8 cellular contexts compared by ENCODE assay signal in the genomic region with DNA sequence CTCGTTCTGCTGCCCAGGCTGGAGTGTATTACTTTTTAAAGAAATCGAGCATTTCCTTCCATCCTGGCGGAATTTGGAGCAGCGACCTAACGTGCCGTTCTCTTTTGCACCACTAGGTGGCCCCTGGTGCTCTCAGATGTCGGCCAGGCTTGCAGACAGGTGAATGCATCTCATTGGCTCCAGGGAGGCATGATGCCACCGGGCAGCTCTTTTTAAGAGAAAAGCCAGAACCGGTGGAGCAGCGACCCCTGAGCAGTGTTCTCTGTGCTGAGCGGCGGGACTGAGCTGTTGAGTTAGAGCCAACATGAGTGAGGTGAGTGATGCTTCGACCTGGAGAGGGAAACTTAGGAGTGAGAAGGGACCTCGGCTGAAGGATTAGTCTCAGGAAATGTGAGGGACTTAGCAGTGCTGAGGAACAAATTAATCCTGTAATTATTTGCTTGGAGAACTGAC. TPM values are rescaled to one million over a fixed set of nuclear protein-coding genes. Genes with fewer than 3 reads are reported as not detected.
DNase-seq lines count a peak whose midpoint lies in the region; ATAC-seq, FAIRE-seq and TF ChIP-seq lines count a peak whose summit lies in the region.

A gene (plus strand): TSS at position 241 of the 453 bp plus-strand sequence. CDS start 64 bp downstream, at position 305.

- TF ChIP-seq CTCF in H1 (IDR thresholded peaks at IDR 0.05; ENCODE audit: control extremely low read depth in 1 of 3, insufficient read depth in 1 of 3, low read depth in 1 of 3, low read length in 3 of 3), result peak; percentile 87 to 97 (median 87)

- WGBS in H1 (ENCODE audit: extremely low coverage in 1 of 2, insufficient coverage in 1 of 2, insufficient read length in 1 of 2, insufficient replicate concordance in 2 of 2, low coverage in 1 of 2, low lambda C conversion rate in 2 of 2, missing lambda C conversion rate in 1 of 2), 2 experiments, result 18% methylated on average over 14 of the region's 14 CpGs; no CpG with 5 or more reads in 1 of the 2 experiments
- WGBS in mesendoderm (ENCODE audit: extremely low coverage, insufficient coverage, low lambda C conversion rate), result no CpG with 5 or more reads among the region's 14 CpGs

- H3K27ac ChIP-seq in H1 (ENCODE audit: low read depth, low read length) (no peak within 1 kb of the TSS), mesendoderm (ENCODE audit: low read depth, low read length) (no peak within 1 kb of the TSS)

- H3K4me1 ChIP-seq in H1 (replicated peaks in 1 of 4; ENCODE audit: control insufficient read depth in 3 of 4, insufficient read depth in 4 of 4, low read length in 3 of 4) (peaks cover 0 to 5% (median 1%) of the 10 kb centered on the region in 4 experiments; a peak in 4 of 7 replicates), mesendoderm (ENCODE audit: control insufficient read depth, low read depth, low read length) (no peaks in the 10 kb centered on the region)

- H2BK12ac ChIP-seq in H1 (ENCODE audit: low read depth, low read length), result no peak within 1 kb of the TSS

- H2BK15ac ChIP-seq in H1 (ENCODE audit: low read length) (peak within 1 kb of the TSS; percentile 37; the same call in 1 of the 2 replicates), mesendoderm (replicated peaks; ENCODE audit: low read depth) (no peak within 1 kb of the TSS)

- no peak for TF ChIP-seq EP300 in H1 (IDR thresholded peaks at IDR 0.05; ENCODE audit: borderline replicate concordance in 1 of 2, low read depth in 2 of 2, low read length in 2 of 2)

- H4K8ac ChIP-seq in H1 (ENCODE audit: extremely low read depth, insufficient read depth, low read length), result no peak within 1 kb of the TSS; the same call in 1 of the 2 replicates
- H4K8ac ChIP-seq in mesendoderm (ENCODE audit: low read depth, low read length), result no peak within 1 kb of the TSS

- H3K79me2 ChIP-seq in H1 (ENCODE audit: control insufficient read depth in 1 of 2, insufficient read depth in 2 of 2, low read length in 2 of 2), result no peaks in the 10 kb centered on the region
- H3K79me2 ChIP-seq in mesendoderm (ENCODE audit: control insufficient read depth, insufficient read depth, low read length), result no peaks in the 10 kb centered on the region

- H2BK120ac ChIP-seq in H1 (replicated peaks; ENCODE audit: low read depth, low read length) (no peak within 1 kb of the TSS), mesendoderm (ENCODE audit: low read depth, low read length) (no peak within 1 kb of the TSS)

- no peak within 1 kb of the TSS; a peak in 2 of 8 replicates for H3K4me3 ChIP-seq in H1 (ENCODE audit: extremely low read depth in 1 of 4, insufficient read depth in 2 of 4, low read depth in 3 of 4, low read length in 4 of 4)
- H3K4me3 ChIP-seq in mesendoderm (ENCODE audit: low read length), result no peak within 1 kb of the TSS

- no peak within 1 kb of the TSS for H3K56ac ChIP-seq in H1 (replicated peaks; ENCODE audit: insufficient read length, low read depth, low read length)
- no peak within 1 kb of the TSS for H3K56ac ChIP-seq in mesendoderm (ENCODE audit: low read length)

- H4K20me1 ChIP-seq in H1 (replicated peaks in 1 of 2; ENCODE audit: control insufficient read depth in 1 of 2, insufficient read depth in 2 of 2, low read length in 2 of 2), result no peaks in the 10 kb centered on the region

- no peak for TF ChIP-seq POLR2A in H1 (IDR thresholded peaks at IDR 0.05; ENCODE audit: control extremely low read depth in 1 of 2, low read depth in 2 of 2, low read length in 2 of 2)

- H3K27me3 ChIP-seq in H1 (replicated peaks in 1 of 4; ENCODE audit: control insufficient read depth in 3 of 4, extremely low read depth in 1 of 4, insufficient read depth in 3 of 4, low read length in 3 of 4) (no peaks in the 10 kb centered on the region), mesendoderm (ENCODE audit: insufficient read depth, low read length, poor library complexity) (no peaks in the 10 kb centered on the region)

- no peak within 1 kb of the TSS; the same call in 1 of the 2 replicates for H3K18ac ChIP-seq in H1 (ENCODE audit: extremely low read depth, low read length)
- H3K18ac ChIP-seq in mesendoderm (ENCODE audit: low read length), result no peak within 1 kb of the TSS

- H4K91ac ChIP-seq in H1 (replicated peaks; ENCODE audit: insufficient read length, low read length), result no peak within 1 kb of the TSS

- H3K79me1 ChIP-seq in H1 (ENCODE audit: low read depth, low read length) (no peaks in the 10 kb centered on the region), mesendoderm (ENCODE audit: low read length) (no peaks in the 10 kb centered on the region)

- no peak within 1 kb of the TSS for H3K4ac ChIP-seq in H1 (replicated peaks; ENCODE audit: insufficient read length, low read depth, low read length)
- no peak within 1 kb of the TSS for H3K4ac ChIP-seq in mesendoderm (ENCODE audit: low read depth, low read length)

- H2BK5ac ChIP-seq in H1 (ENCODE audit: low read depth, low read length) (no peak within 1 kb of the TSS), mesendoderm (ENCODE audit: low read length) (no peak within 1 kb of the TSS)

- H3K23ac ChIP-seq in H1 (ENCODE audit: insufficient read length), result no peak within 1 kb of the TSS
- no peak within 1 kb of the TSS for H3K23ac ChIP-seq in mesendoderm (ENCODE audit: low read length)

- no peak for ATAC-seq in activated CD4-positive, CD25-positive, alpha-beta regulatory T cell treated with anti-CD3 and anti-CD28 coated beads, Interleukin-2, amount 50 U/mL, for 24 hours

- H4K5ac ChIP-seq in H1 (ENCODE audit: insufficient read length, low read depth, low read length), result no peak within 1 kb of the TSS
- peak within 1 kb of the TSS; percentile 72 for H4K5ac ChIP-seq in mesendoderm (ENCODE audit: low read length)

- peak; percentile 92 to 93 for TF ChIP-seq RAD21 in H1 (IDR thresholded peaks at IDR 0.05 in 1 of 2, conservative IDR thresholded peaks at IDR 0.05 in 1 of 2; ENCODE audit: low read depth in 2 of 2, low read length in 2 of 2)

- no peaks in the 10 kb centered on the region for H3K36me3 ChIP-seq in H1 (ENCODE audit: control insufficient read depth in 2 of 4, insufficient read depth in 4 of 4, low read length in 3 of 4)
- H3K36me3 ChIP-seq in mesendoderm (ENCODE audit: control insufficient read depth, insufficient read depth, low read length), result no peaks in the 10 kb centered on the region

- H2AK5ac ChIP-seq in H1 (ENCODE audit: low read depth, low read length) (no peak within 1 kb of the TSS), mesendoderm (ENCODE audit: low read length) (no peak within 1 kb of the TSS)

- POLR2A ChIA-PET in H1 (lab: Charles Lee; ENCODE audit: partially characterized antibody), result no interaction called here

- CTCF ChIA-PET in H1 (lab: Charles Lee; ENCODE audit: partially characterized antibody), result interaction anchor here (0.6 to 6.1 kb wide), 53 partner anchors 9 to 526 kb away, joined by 3 to 116 read pairs (median 4); no protein-coding TSS in a partner anchor

- no peaks in the 10 kb centered on the region for H3K9me3 ChIP-seq in H1 (ENCODE audit: insufficient read depth in 2 of 2, low read depth in 1 of 2, low read length in 1 of 2)

- H3K4me2 ChIP-seq in H1 (ENCODE audit: insufficient read depth in 1 of 2, low read depth in 2 of 2, low read length in 2 of 2) (peak within 1 kb of the TSS in 1 of 2 experiments; percentile 12; a peak in 1 of 4 replicates), mesendoderm (ENCODE audit: low read length) (no peak within 1 kb of the TSS)

- H2BK20ac ChIP-seq in H1 (ENCODE audit: low read length), result no peak within 1 kb of the TSS

- DNase-seq in NCI-H524 (lab: John Stamatoyannopoulos, UW), result peak; percentile 80 to 85
- no peak for DNase-seq in NCI-H524 treated with DMSO at 0.1 percent for 48 hours (lab: John Stamatoyannopoulos, UW)
- DNase-seq in M059J (ENCODE audit: low read depth), result peak; percentile 38
- peak; percentile 62 for DNase-seq in SK-MEL-5 (ENCODE audit: low read depth, low spot score)
- peak; percentile 78 to 93 for DNase-seq in H1 (ENCODE audit: low read depth in 1 of 2, low spot score in 2 of 2)
- DNase-seq in mesendoderm, result peak; percentile 92
- DNase-seq in superior temporal gyrus (ENCODE audit: extremely low spot score), result peak; percentile 85

- peak; percentile 87 for FAIRE-seq in H1 (lab: Jason Lieb, UNC)

- H3K23me2 ChIP-seq in H1 (ENCODE audit: low read depth, low read length), result no peaks in the 10 kb centered on the region

- H3K14ac ChIP-seq in H1 (ENCODE audit: insufficient read length), result no peak within 1 kb of the TSS

- no peak within 1 kb of the TSS for H3K9ac ChIP-seq in H1 (replicated peaks in 1 of 4; ENCODE audit: extremely low read depth in 1 of 4, low read depth in 3 of 4, low read length in 3 of 4)
- H3K9ac ChIP-seq in mesendoderm (ENCODE audit: low read length), result no peak within 1 kb of the TSS

- in situ Hi-C loops in SK-MEL-5 (cut with HindIII; ENCODE audit: low pct_unique_long_range_greater_than_20kb, low sequenced_read_pairs), result no loop called here

- 0 out of 2 replicates have a peak within 1 kb of the TSS, but pooled peaks have one; percentile 6 for H2AFZ ChIP-seq in H1 (ENCODE audit: low read length)

TF ChIP-seq in H1, 55 proteins besides CTCF, POLR2A, EP300 and RAD21 (continues in another document):
- TF ChIP-seq TBP (IDR thresholded peaks at IDR 0.05; ENCODE audit: low read depth, low read length), result peak; percentile 63; the same call in 1 of the 2 replicates

RNA-seq across cellular contexts. Expression of the gene that starts here (rescaled TPM):
- total RNA-seq in M059J (2014; rRNA removed; shearing (Covaris generic)), result not detected in 2 replicates
- 0.43 TPM in 1 of 2 replicates, not detected in the other for total RNA-seq in SK-MEL-5 (2014; rRNA removed; shearing (Covaris generic))
- not detected in 2 replicates for polyA plus RNA-seq in SK-MEL-5 (2015; cell fraction: cytosol; rRNA removed)
- polyA plus RNA-seq in SK-MEL-5 (2015; cell fraction: nucleus; rRNA removed), result not detected in 2 replicates
- 1.8 and 2.3 TPM in 2 replicates for total RNA-seq in H1 (2021; fragmentation: NEBNext Ultra II Directional; extraction: Animal tissue kit (Norgen Biotek cat#: 25700))
- polyA plus RNA-seq in H1 (2011; rRNA removed), result 1.5 and 2.4 TPM in 2 replicates
- polyA plus RNA-seq in H1 (2011; cell fraction: cytosol; rRNA removed), result 3.3 TPM
- 1.2 TPM for polyA plus RNA-seq in H1 (2011; cell fraction: nucleus; rRNA removed)
- 2.0 to 5.8 TPM (median 3.1 TPM) in 4 replicates for polyA plus RNA-seq in H1 (2012, experiment 1 of 2)
- 1.0 TPM for polyA plus RNA-seq in H1 (2012, experiment 2 of 2)
- 4.1 TPM for polyA plus RNA-seq in H1 (2013, experiment 1 of 2)
- 4.2 TPM for polyA plus RNA-seq in H1 (2013, experiment 2 of 2)
- 0.39 and 0.44 TPM in 2 replicates for polyA minus RNA-seq in H1 (2011; rRNA and poly(A)+ RNA removed)
- polyA minus RNA-seq in H1 (2011; cell fraction: cytosol; rRNA and poly(A)+ RNA removed), result not detected
- 1.9 TPM for polyA minus RNA-seq in H1 (2011; cell fraction: nucleus; rRNA and poly(A)+ RNA removed)
- polyA plus RNA-seq in mesendoderm (2013, experiment 1 of 2), result 1.6 TPM
- 2.0 TPM for polyA plus RNA-seq in mesendoderm (2013, experiment 2 of 2)

Comparison
In these comparisons a context has a peak if more than half of its experiments do, and no peak if none do; other contexts are left out.
1. Peak in DNase-seq in M059J; RNA of the gene not detected or under 1 TPM.
2. Peak in DNase-seq in SK-MEL-5; RNA of the gene not detected or under 1 TPM.